ENCODE assay signal across 16 cellular contexts in genomic region chr11:70527046-70527395, GRCh38.
"Had no signal": no experiment of that assay in that cellular context is flagged by ENCODE, and none has a peak within 500 bp of the region (broad histone marks: within the 10 kb centered on the region; RNA-seq: fewer than 3 reads in every experiment).

No MANE protein-coding gene starts in this region.

- H3K9me3 ChIP-seq: breast epithelium, prostate gland had no signal

- H3K36me3 ChIP-seq: breast epithelium, prostate gland had no signal

- H3K4me1 ChIP-seq: breast epithelium, foreskin keratinocyte, prostate gland had no signal

- H3K27me3 ChIP-seq: breast epithelium, foreskin keratinocyte had no signal

- ATAC-seq: activated CD4-positive, CD25-positive, alpha-beta regulatory T cell treated with anti-CD3 and anti-CD28 coated beads, Interleukin-2, amount 50 U/mL, for 24 hours; effector memory CD8-positive, alpha-beta T cell; foreskin keratinocyte; sciatic nerve; stimulated activated memory B cell treated with anti-CD40 and anti-IgM and Interleukin-4, amounts not matched to agents 10 μg/mL and 1 μg/mL and 100 μg/mL, for 72 hours had no signal

- H3K27ac ChIP-seq: breast epithelium, foreskin keratinocyte, prostate gland had no signal

- FAIRE-seq: urothelium cell line had no signal

- H3K4me3 ChIP-seq: breast epithelium, prostate gland had no signal

- DNase-seq: activated CD4-positive, alpha-beta T cell treated with anti-CD3 and anti-CD28 coated beads, Interleukin-2, amount 50 U/mL, for 1 hour; activated CD8-positive, alpha-beta memory T cell treated with anti-CD3 and anti-CD28 coated beads for 24 hours; activated naive CD8-positive, alpha-beta T cell treated with anti-CD3 and anti-CD28 coated beads for 36 hours; amygdala; dermis blood vessel endothelial cell; effector memory CD8-positive, alpha-beta T cell; foreskin keratinocyte; kidney glomerular epithelial cell; stimulated activated CD4-positive, alpha-beta T cell treated with anti-CD3 and anti-CD28 coated beads, Interleukin-12 subunit alpha, Interleukin-12 subunit beta, amount 100 ng/mL, for 4 hours; stimulated activated CD4-positive, alpha-beta T cell treated with anti-CD3 and anti-CD28 coated beads, Interleukin-2, amount 100 ng/mL, for 24 hours had no signal
